Comparison of ENCODE assay signal across 8 cellular contexts in genomic region chr5:7849531-7850240, GRCh38. TPM values are rescaled to one million over a fixed set of nuclear protein-coding genes. Genes with fewer than 3 reads are reported as not detected.
DNase-seq lines count a peak whose midpoint lies in the region; ATAC-seq and TF ChIP-seq lines count a peak whose summit lies in the region.
"Had no signal": no experiment of that assay in that cellular context is flagged by ENCODE, and none has a peak within 500 bp of the region (broad histone marks: within the 10 kb centered on the region; RNA-seq: fewer than 3 reads in every experiment).

No MANE protein-coding gene starts in this region.

- peak; percentile 57 for ATAC-seq in GM23338
- no peak for ATAC-seq in gastroesophageal sphincter

- TF ChIP-seq CTCF in GM23338 (conservative IDR thresholded peaks at IDR 0.05; ENCODE audit: low read depth in 2 of 2) (peak; percentile 27 to 68; a peak in 3 of 4 replicates), Peyer's patch (IDR thresholded peaks at IDR 0.05) (no peak), gastroesophageal sphincter (IDR thresholded peaks at IDR 0.05) (peak in 1 of 4 experiments; percentile 32), parathyroid adenoma (IDR thresholded peaks at IDR 0.05) (peak; percentile 39)

- H3K27ac Mint-ChIP-seq in GM23338, result peak overlapping the region; percentile 52; the same call in 1 of the 2 replicates

- peak overlapping the region; percentile 93 for H3K4me2 ChIP-seq in GM23338
- peak overlapping the region; percentile 63 for H3K4me2 ChIP-seq in parathyroid adenoma (ENCODE audit: low read length)
- H3K4me2 ChIP-seq: KMS-11 had no signal

- peak overlapping the region; percentile 96 for H2AFZ ChIP-seq in GM23338
- peak overlapping the region; percentile 85 for H2AFZ ChIP-seq in parathyroid adenoma

- peaks cover 18% of the 10 kb centered on the region for H3K27me3 ChIP-seq in GM23338 (ENCODE audit: insufficient read depth)
- no peaks in the 10 kb centered on the region for H3K27me3 ChIP-seq in Peyer's patch
- peaks cover 50% of the 10 kb centered on the region for H3K27me3 ChIP-seq in gastroesophageal sphincter
- H3K27me3 ChIP-seq in parathyroid adenoma (ENCODE audit: control insufficient read depth, insufficient read depth, low read length), result no peaks in the 10 kb centered on the region

- H3K4me1 Mint-ChIP-seq in GM23338, result peaks cover 8% of the 10 kb centered on the region

- TF ChIP-seq POLR2A in Peyer's patch (IDR thresholded peaks at IDR 0.05) (no peak), gastroesophageal sphincter (IDR thresholded peaks at IDR 0.05) (no peak)

- H3K36me3 Mint-ChIP-seq in GM23338 (ENCODE audit: low read depth), result no peaks in the 10 kb centered on the region; the same call in 2 of the 3 replicates

- H3K4me1 ChIP-seq in GM23338 (ENCODE audit: insufficient read depth) (peaks cover 9% of the 10 kb centered on the region; the same call in 1 of the 2 replicates), Peyer's patch (peaks cover 0 to 17% (median 1%) of the 10 kb centered on the region in 4 donors), gastroesophageal sphincter (peaks cover 0 to 26% (median 7%) of the 10 kb centered on the region in 3 donors), parathyroid adenoma (peaks cover 16% of the 10 kb centered on the region)

- H3K27ac ChIP-seq in GM23338 (ENCODE audit: low read depth), result no peak overlapping the region
- no peak overlapping the region for H3K27ac ChIP-seq in Peyer's patch
- H3K27ac ChIP-seq in gastroesophageal sphincter, result no peak overlapping the region
- peak overlapping the region; percentile 80 for H3K27ac ChIP-seq in parathyroid adenoma
- H3K27ac ChIP-seq: KMS-11 had no signal

- H4K20me1 ChIP-seq in GM23338 (replicated peaks; ENCODE audit: insufficient read depth), result no peaks in the 10 kb centered on the region

- H3K9ac ChIP-seq in parathyroid adenoma, result no peak overlapping the region
- H3K9ac ChIP-seq: KMS-11 had no signal

- H3F3A ChIP-seq in GM23338 (replicated peaks; ENCODE audit: low read depth), result 0 out of 2 replicates have a peak, but pooled peaks cover 4% of the 10 kb centered on the region

- H3K36me3 ChIP-seq in GM23338 (ENCODE audit: insufficient read depth), result no peaks in the 10 kb centered on the region
- no peaks in the 10 kb centered on the region for H3K36me3 ChIP-seq in Peyer's patch
- H3K36me3 ChIP-seq in gastroesophageal sphincter, result no peaks in the 10 kb centered on the region
- H3K36me3 ChIP-seq in parathyroid adenoma (ENCODE audit: control insufficient read depth, insufficient read depth, low read length), result no peaks in the 10 kb centered on the region

- H3K27me3 Mint-ChIP-seq in GM23338 (ENCODE audit: insufficient read depth, low read depth, poor library complexity), result peaks cover 12% of the 10 kb centered on the region

- H3K9me3 ChIP-seq in Peyer's patch (no peaks in the 10 kb centered on the region), gastroesophageal sphincter (no peaks in the 10 kb centered on the region), parathyroid adenoma (ENCODE audit: control insufficient read depth, low read length) (no peaks in the 10 kb centered on the region)

- peak overlapping the region; percentile 90 for H3K4me3 Mint-ChIP-seq in GM23338

- DNase-seq in GM23338 (ENCODE audit: low spot score) (peak; percentile 79), Peyer's patch (no peak), superior temporal gyrus (ENCODE audit: extremely low spot score) (no peak), NK-92 (lab: John Stamatoyannopoulos, UW; ENCODE audit: unreplicated experiment) (no peak), GF-D8 (lab: John Stamatoyannopoulos, UW) (no peak)

- peak overlapping the region; percentile 76 for H3K4me3 ChIP-seq in GM23338
- H3K4me3 ChIP-seq in Peyer's patch, result peak overlapping the region; percentile 30 to 66 (median 56)
- peak overlapping the region; percentile 22 to 60 for H3K4me3 ChIP-seq in gastroesophageal sphincter
- H3K4me3 ChIP-seq in parathyroid adenoma (ENCODE audit: low read depth, low read length), result peak overlapping the region; percentile 46

- H3K9me3 Mint-ChIP-seq in GM23338, result no peaks in the 10 kb centered on the region

- 80% methylated on average over 1 of the region's 37 CpGs; no CpG with 5 or more reads in 1 of the 2 donors for WGBS in gastroesophageal sphincter (ENCODE audit: low coverage in 1 of 2), 2 donors

- no peaks in the 10 kb centered on the region for H3K79me2 ChIP-seq in GM23338 (replicated peaks; ENCODE audit: insufficient read depth)
- no peaks in the 10 kb centered on the region for H3K79me2 ChIP-seq in parathyroid adenoma

- 0 out of 2 replicates have a peak, but pooled peaks cover 9% of the 10 kb centered on the region for H3K9me2 ChIP-seq in GM23338 (ENCODE audit: insufficient read depth)

- TF ChIP-seq EP300 in gastroesophageal sphincter (IDR thresholded peaks at IDR 0.05), result no peak

TF ChIP-seq in GM23338, 12 proteins besides CTCF, POLR2A, EP300 and RAD21:
- TF ChIP-seq POLR2AphosphoS5 (IDR thresholded peaks at IDR 0.05; ENCODE audit: low read depth), result 0 out of 2 replicates have a peak, but pooled peaks have one; percentile 24
- no peak for TF ChIP-seq ZNF114 (CRISPR knock-in tag; IDR thresholded peaks at IDR 0.05)

RNA-seq across cellular contexts. Expression of gene CFAP90, which starts 1.2 kb away (rescaled TPM):
- total RNA-seq in GM23338 (2014; rRNA removed; shearing (Covaris generic)), result 0.10 and 3.5 TPM in 2 replicates
- 1.0 and 1.3 TPM in 2 replicates for polyA plus RNA-seq in GM23338 (2016; fragmentation: Nextera tagmentation; extraction: Ambion mirVana)
- total RNA-seq in Peyer's patch, result not detected
- under 1 TPM in 1 of 4 donors, not detected in 3; 0.54 TPM for total RNA-seq in gastroesophageal sphincter

RNA-seq across cellular contexts. Expression of gene FASTKD3, which starts 19.1 kb away (rescaled TPM):
- 11.8 and 13.5 TPM in 2 replicates for total RNA-seq in GM23338 (2014; rRNA removed; shearing (Covaris generic))
- 10.8 and 12.2 TPM in 2 replicates for polyA plus RNA-seq in GM23338 (2016; fragmentation: Nextera tagmentation; extraction: Ambion mirVana)
- total RNA-seq in Peyer's patch, result 10 to 100 TPM; 10.0 to 17.0 (median 14.1) TPM
- 10 to 100 TPM in 2 of 4 donors, 1 to 10 TPM in 2; 4.6 to 14.4 (median 10.1) TPM for total RNA-seq in gastroesophageal sphincter

RNA-seq across cellular contexts. Expression of gene MTRR, which starts 19.3 kb away (rescaled TPM):
- 39.7 and 55.9 TPM in 2 replicates for total RNA-seq in GM23338 (2014; rRNA removed; shearing (Covaris generic))
- 11.6 and 16.5 TPM in 2 replicates for polyA plus RNA-seq in GM23338 (2016; fragmentation: Nextera tagmentation; extraction: Ambion mirVana)
- 10 to 100 TPM; 45.7 to 82.1 (median 71.7) TPM for total RNA-seq in Peyer's patch
- total RNA-seq in gastroesophageal sphincter, result 10 to 100 TPM; 29.3 to 44.0 (median 35.5) TPM

Comparison
In these comparisons a context has a peak if more than half of its experiments do, and no peak if none do; other contexts are left out.
1. CTCF ChIP-seq: peak in GM23338 (2 of 2) and parathyroid adenoma (single experiment); none in Peyer's patch (0 of 6).
2. Peak in every context shown above with its lines, with median percentiles within 50 percentile points of each other: H3K4me3 ChIP-seq.